In genomic region chr2:9308186-9308955, GRCh38 we compare ENCODE assay signal across 14 cellular contexts.
DNase-seq lines count a peak whose midpoint lies in the region; TF ChIP-seq lines count a peak whose summit lies in the region.
"Had no signal": no experiment of that assay in that cellular context is flagged by ENCODE, and none has a peak within 500 bp of the region (broad histone marks: within the 10 kb centered on the region; RNA-seq: fewer than 3 reads in every experiment).

No MANE protein-coding gene starts in this region.

- DNase-seq in MG63 (peak; percentile 59), cerebellar cortex (ENCODE audit: low spot score) (peak; percentile 48), mesenchymal stem cell (no peak), transverse colon (no peak), NCI-H187 treated with DMSO at 0.1 percent for 48 hours (lab: John Stamatoyannopoulos, UW) (no peak)
- no peak for DNase-seq in stimulated activated CD4-positive, alpha-beta T cell treated with anti-CD3 and anti-CD28 coated beads, Interleukin-15, amount 100 ng/mL, for 24 hours
- no peak for DNase-seq in activated CD8-positive, alpha-beta memory T cell treated with anti-CD3 and anti-CD28 coated beads, Interleukin-2, amount 50 U/mL, for 48 hours
- DNase-seq: activated gamma-delta T cell treated with Interleukin-2 at 50 U/mL for 16 hours; body of pancreas; CD4-positive, alpha-beta T cell; effector memory CD8-positive, alpha-beta T cell; H7; NCI-H1417 treated with DMSO at 0.1 percent for 48 hours had no signal

- H3K9me3 ChIP-seq in MG63 (no peaks in the 10 kb centered on the region), mesenchymal stem cell (ENCODE audit: control insufficient read depth, low read length) (no peaks in the 10 kb centered on the region), transverse colon (no peaks in the 10 kb centered on the region)
- H3K9me3 ChIP-seq: body of pancreas, suprapubic skin had no signal

- no peak overlapping the region for H2AK5ac ChIP-seq in mesenchymal stem cell (ENCODE audit: low read length, severe bottlenecking)

- H3K18ac ChIP-seq in mesenchymal stem cell (ENCODE audit: low read depth in 1 of 2, low read length in 2 of 2), result no peak overlapping the region

- H2BK120ac ChIP-seq in mesenchymal stem cell (ENCODE audit: low read depth, low read length), result no peak overlapping the region

- no peak for TF ChIP-seq CTCF in transverse colon (IDR thresholded peaks at IDR 0.05)

- no peak overlapping the region for H3K4me3 ChIP-seq in MG63
- H3K4me3 ChIP-seq in mesenchymal stem cell (ENCODE audit: insufficient read depth in 1 of 2, low read depth in 1 of 2, low read length in 2 of 2), result no peak overlapping the region
- H3K4me3 ChIP-seq in transverse colon, result no peak overlapping the region
- H3K4me3 ChIP-seq: body of pancreas, suprapubic skin had no signal

- WGBS in mesenchymal stem cell, result 94% methylated on average over 14 of the region's 14 CpGs
- 78% methylated on average over 14 of the region's 14 CpGs; no CpG with 5 or more reads in 1 of the 2 donors for WGBS in transverse colon (ENCODE audit: low coverage in 1 of 2), 2 donors

- H3K14ac ChIP-seq in mesenchymal stem cell (ENCODE audit: low read length in 2 of 2), result no peak overlapping the region

- H3K79me1 ChIP-seq in mesenchymal stem cell (replicated peaks; ENCODE audit: low read length, poor library complexity, severe bottlenecking), result peaks cover 31% of the 10 kb centered on the region

- H3K27ac ChIP-seq in mesenchymal stem cell (ENCODE audit: low read length, poor library complexity, severe bottlenecking), result no peak overlapping the region
- H3K27ac ChIP-seq in transverse colon, result peak overlapping the region in 3 of 4 donors; percentile 23 to 61 (median 45)
- H3K27ac ChIP-seq: suprapubic skin had no signal

- no peak overlapping the region for H2BK12ac ChIP-seq in mesenchymal stem cell (ENCODE audit: low read length in 2 of 2)

- H4K8ac ChIP-seq in mesenchymal stem cell (ENCODE audit: low read length), result no peak overlapping the region

- in situ Hi-C loops in transverse colon (cut with MboI; ENCODE audit: low pct_ligation_motif_present in 1 of 4, low pct_unique_long_range_greater_than_20kb in 1 of 4, low sequenced_read_pairs in 3 of 4), result no loop called here

- no peak overlapping the region for H2AFZ ChIP-seq in mesenchymal stem cell (ENCODE audit: low read depth, low read length)

- H3K23ac ChIP-seq in mesenchymal stem cell (ENCODE audit: low read length in 2 of 2), result no peak overlapping the region

- peak overlapping the region in 1 of 2 experiments; percentile 41 for H3K4ac ChIP-seq in mesenchymal stem cell (ENCODE audit: low read depth in 1 of 2, low read length in 2 of 2)

- H2BK15ac ChIP-seq in mesenchymal stem cell (ENCODE audit: low read depth, poor library complexity, severe bottlenecking), result peak overlapping the region; percentile 2

- no peak overlapping the region for H3K9ac ChIP-seq in mesenchymal stem cell (ENCODE audit: low read length)

- no peak overlapping the region for H3K4me2 ChIP-seq in mesenchymal stem cell (ENCODE audit: low read length, poor library complexity, severe bottlenecking)

- peaks cover 12% of the 10 kb centered on the region; the same call in 1 of the 2 replicates for H3K36me3 ChIP-seq in MG63
- no peaks in the 10 kb centered on the region for H3K36me3 ChIP-seq in mesenchymal stem cell (ENCODE audit: control insufficient read depth in 1 of 2, insufficient read depth in 2 of 2, low read depth in 1 of 2, low read length in 2 of 2)
- no peaks in the 10 kb centered on the region for H3K36me3 ChIP-seq in transverse colon
- H3K36me3 ChIP-seq: suprapubic skin had no signal

- TF ChIP-seq POLR2A in transverse colon (IDR thresholded peaks at IDR 0.05), result no peak

- H3K27me3 ChIP-seq in MG63 (no peaks in the 10 kb centered on the region), mesenchymal stem cell (ENCODE audit: control insufficient read depth in 1 of 2, insufficient read depth in 1 of 2, low read length in 2 of 2) (no peaks in the 10 kb centered on the region), transverse colon (no peaks in the 10 kb centered on the region)
- H3K27me3 ChIP-seq: body of pancreas, suprapubic skin had no signal

- TF ChIP-seq EP300 in transverse colon (IDR thresholded peaks at IDR 0.05; ENCODE audit: low read depth), result no peak

- H4K91ac ChIP-seq in mesenchymal stem cell (ENCODE audit: low read length), result peak overlapping the region; percentile 10

- peaks cover 20% of the 10 kb centered on the region for H3K4me1 ChIP-seq in mesenchymal stem cell (ENCODE audit: control insufficient read depth, insufficient read depth, low read depth, low read length)
- peaks cover 16 to 34% (median 24%) of the 10 kb centered on the region in 4 donors for H3K4me1 ChIP-seq in transverse colon

- intact Hi-C loops in transverse colon (cut with DNase I; ENCODE audit: low total_unique reads), result no loop called here

- H2BK5ac ChIP-seq in mesenchymal stem cell (ENCODE audit: low read depth, low read length, poor library complexity, severe bottlenecking), result no peak overlapping the region

Comparison
In these comparisons a context has a peak if more than half of its experiments do, and no peak if none do; other contexts are left out.
1. DNase-seq: peak in MG63 (single experiment) and cerebellar cortex (single experiment); none in mesenchymal stem cell (single experiment), transverse colon (single experiment), NCI-H187 treated with DMSO at 0.1 percent for 48 hours (single experiment), stimulated activated CD4-positive, alpha-beta T cell treated with anti-CD3 and anti-CD28 coated beads, Interleukin-15, amount 100 ng/mL, for 24 hours (single experiment) and activated CD8-positive, alpha-beta memory T cell treated with anti-CD3 and anti-CD28 coated beads, Interleukin-2, amount 50 U/mL, for 48 hours (single experiment).